1 cellular context compared by ENCODE assay signal in genomic region chr7:148982596-148983219, GRCh38.
TF ChIP-seq lines count a peak whose summit lies in the region.

No MANE protein-coding gene starts in this region.

TF ChIP-seq in IMR-90, 13 proteins besides CTCF, POLR2A, EP300 and RAD21 (continued from another document):
- no peak for TF ChIP-seq MXI1 (IDR thresholded peaks at IDR 0.05; ENCODE audit: borderline replicate concordance, low read depth, low read length)
- TF ChIP-seq CHD1 (IDR thresholded peaks at IDR 0.05; ENCODE audit: low read depth, low read length) = no peak
- no peak for TF ChIP-seq ELK1 (IDR thresholded peaks at IDR 0.05; ENCODE audit: borderline replicate concordance, low read depth, low read length)
